Comparison of ENCODE assay signal across 1 cellular context in the genomic region with DNA sequence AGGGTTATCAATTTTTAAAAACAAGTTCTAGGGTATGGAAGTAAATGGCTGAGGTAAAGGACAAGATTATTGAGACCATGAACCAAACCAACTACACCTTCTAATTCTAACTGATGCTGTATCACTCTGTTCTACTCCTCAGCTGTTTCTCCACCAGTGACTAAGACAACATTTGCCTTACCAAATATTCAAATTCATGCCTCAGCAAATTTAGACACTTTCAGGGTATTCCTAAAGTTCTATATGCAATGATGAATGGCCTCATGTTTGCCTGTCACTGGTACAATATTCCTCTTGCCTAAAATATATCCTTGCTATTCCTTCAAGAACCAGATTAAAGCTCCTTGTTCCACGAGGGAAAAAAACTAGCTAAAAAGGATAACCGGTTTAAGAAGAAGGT.
TF ChIP-seq lines count a peak whose summit lies in the region.

No MANE protein-coding gene starts in this region.

TF ChIP-seq in endothelial cell of umbilical vein, 7 proteins besides CTCF, POLR2A, EP300 and RAD21:
- TF ChIP-seq POLR2AphosphoS5 (IDR thresholded peaks at IDR 0.05; ENCODE audit: insufficient read depth, low read depth, low read length) (no peak), GATA2 (IDR thresholded peaks at IDR 0.05; ENCODE audit: insufficient read depth, insufficient read length, low read depth, low read length) (no peak), FOS (IDR thresholded peaks at IDR 0.05; ENCODE audit: borderline replicate concordance, insufficient read depth, low read length) (no peak), EZH2 (IDR thresholded peaks at IDR 0.05; ENCODE audit: borderline replicate concordance, low read depth, low read length, severe bottlenecking) (no peak), JUN (IDR thresholded peaks at IDR 0.05; ENCODE audit: borderline replicate concordance, insufficient read depth, insufficient read length, low read depth) (no peak), MYC (IDR thresholded peaks at IDR 0.05; ENCODE audit: low read depth, low read length) (no peak)
- TF ChIP-seq, protein P1, sequence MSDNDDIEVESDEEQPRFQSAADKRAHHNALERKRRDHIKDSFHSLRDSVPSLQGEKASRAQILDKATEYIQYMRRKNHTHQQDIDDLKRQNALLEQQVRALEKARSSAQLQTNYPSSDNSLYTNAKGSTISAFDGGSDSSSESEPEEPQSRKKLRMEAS (IDR thresholded peaks at IDR 0.05; ENCODE audit: insufficient read depth, insufficient read length), result no peak
